Comparison of ENCODE assay signal across 1 cellular context in the genomic region with DNA sequence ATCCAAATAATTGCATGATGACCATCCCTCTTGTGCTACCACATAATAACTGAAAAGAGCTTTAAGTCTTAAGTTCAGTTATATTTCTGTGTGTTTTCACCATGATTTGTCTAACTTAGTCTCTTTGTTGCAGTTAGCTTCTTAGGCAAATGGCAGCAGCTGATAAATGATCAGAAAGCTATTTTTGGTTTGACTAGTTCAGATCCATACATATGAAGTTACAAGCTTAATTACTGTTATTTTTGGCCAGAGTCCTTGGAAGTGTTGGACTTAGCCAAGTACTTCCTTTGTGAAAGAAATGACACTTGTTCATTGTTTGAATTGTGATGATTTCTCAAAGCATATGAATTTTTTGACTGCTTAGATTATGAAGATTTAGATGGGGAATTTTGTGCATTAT.
TF ChIP-seq lines count a peak whose summit lies in the region.

No MANE protein-coding gene starts in this region.

TF ChIP-seq in K562, 482 proteins besides CTCF, POLR2A, EP300 and RAD21 (continued from another document):
- TF ChIP-seq, protein P1, sequence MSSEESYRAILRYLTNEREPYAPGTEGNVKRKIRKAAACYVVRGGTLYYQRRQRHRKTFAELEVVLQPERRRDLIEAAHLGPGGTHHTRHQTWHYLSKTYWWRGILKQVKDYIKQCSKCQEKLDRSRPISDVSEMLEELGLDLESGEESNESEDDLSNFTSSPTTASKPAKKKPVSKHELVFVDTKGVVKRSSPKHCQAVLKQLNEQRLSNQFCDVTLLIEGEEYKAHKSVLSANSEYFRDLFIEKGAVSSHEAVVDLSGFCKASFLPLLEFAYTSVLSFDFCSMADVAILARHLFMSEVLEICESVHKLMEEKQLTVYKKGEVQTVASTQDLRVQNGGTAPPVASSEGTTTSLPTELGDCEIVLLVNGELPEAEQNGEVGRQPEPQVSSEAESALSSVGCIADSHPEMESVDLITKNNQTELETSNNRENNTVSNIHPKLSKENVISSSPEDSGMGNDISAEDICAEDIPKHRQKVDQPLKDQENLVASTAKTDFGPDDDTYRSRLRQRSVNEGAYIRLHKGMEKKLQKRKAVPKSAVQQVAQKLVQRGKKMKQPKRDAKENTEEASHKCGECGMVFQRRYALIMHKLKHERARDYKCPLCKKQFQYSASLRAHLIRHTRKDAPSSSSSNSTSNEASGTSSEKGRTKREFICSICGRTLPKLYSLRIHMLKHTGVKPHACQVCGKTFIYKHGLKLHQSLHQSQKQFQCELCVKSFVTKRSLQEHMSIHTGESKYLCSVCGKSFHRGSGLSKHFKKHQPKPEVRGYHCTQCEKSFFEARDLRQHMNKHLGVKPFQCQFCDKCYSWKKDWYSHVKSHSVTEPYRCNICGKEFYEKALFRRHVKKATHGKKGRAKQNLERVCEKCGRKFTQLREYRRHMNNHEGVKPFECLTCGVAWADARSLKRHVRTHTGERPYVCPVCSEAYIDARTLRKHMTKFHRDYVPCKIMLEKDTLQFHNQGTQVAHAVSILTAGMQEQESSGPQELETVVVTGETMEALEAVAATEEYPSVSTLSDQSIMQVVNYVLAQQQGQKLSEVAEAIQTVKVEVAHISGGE (CRISPR knock-in tag; IDR thresholded peaks at IDR 0.05): no peak
- TF ChIP-seq KHSRP (IDR thresholded peaks at IDR 0.05): no peak
- no peak for TF ChIP-seq RFX5 (IDR thresholded peaks at IDR 0.05; ENCODE audit: low read depth, low read length)
- TF ChIP-seq, protein P2, sequence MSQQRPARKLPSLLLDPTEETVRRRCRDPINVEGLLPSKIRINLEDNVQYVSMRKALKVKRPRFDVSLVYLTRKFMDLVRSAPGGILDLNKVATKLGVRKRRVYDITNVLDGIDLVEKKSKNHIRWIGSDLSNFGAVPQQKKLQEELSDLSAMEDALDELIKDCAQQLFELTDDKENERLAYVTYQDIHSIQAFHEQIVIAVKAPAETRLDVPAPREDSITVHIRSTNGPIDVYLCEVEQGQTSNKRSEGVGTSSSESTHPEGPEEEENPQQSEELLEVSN (IDR thresholded peaks at IDR 0.05; ENCODE audit: borderline replicate concordance in 1 of 2, extremely low read depth in 1 of 2, insufficient read depth in 1 of 2, insufficient read length in 1 of 2, low read depth in 1 of 2, low read length in 1 of 2, poor library complexity in 1 of 2, severe bottlenecking in 1 of 2): no peak
- TF ChIP-seq, protein P3, sequence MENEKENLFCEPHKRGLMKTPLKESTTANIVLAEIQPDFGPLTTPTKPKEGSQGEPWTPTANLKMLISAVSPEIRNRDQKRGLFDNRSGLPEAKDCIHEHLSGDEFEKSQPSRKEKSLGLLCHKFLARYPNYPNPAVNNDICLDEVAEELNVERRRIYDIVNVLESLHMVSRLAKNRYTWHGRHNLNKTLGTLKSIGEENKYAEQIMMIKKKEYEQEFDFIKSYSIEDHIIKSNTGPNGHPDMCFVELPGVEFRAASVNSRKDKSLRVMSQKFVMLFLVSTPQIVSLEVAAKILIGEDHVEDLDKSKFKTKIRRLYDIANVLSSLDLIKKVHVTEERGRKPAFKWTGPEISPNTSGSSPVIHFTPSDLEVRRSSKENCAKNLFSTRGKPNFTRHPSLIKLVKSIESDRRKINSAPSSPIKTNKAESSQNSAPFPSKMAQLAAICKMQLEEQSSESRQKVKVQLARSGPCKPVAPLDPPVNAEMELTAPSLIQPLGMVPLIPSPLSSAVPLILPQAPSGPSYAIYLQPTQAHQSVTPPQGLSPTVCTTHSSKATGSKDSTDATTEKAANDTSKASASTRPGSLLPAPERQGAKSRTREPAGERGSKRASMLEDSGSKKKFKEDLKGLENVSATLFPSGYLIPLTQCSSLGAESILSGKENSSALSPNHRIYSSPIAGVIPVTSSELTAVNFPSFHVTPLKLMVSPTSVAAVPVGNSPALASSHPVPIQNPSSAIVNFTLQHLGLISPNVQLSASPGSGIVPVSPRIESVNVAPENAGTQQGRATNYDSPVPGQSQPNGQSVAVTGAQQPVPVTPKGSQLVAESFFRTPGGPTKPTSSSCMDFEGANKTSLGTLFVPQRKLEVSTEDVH (IDR thresholded peaks at IDR 0.05; ENCODE audit: low read depth, partially characterized antibody): no peak
- TF ChIP-seq SAFB (IDR thresholded peaks at IDR 0.05; ENCODE audit: borderline replicate concordance, low read depth, low read length): no peak
- peak; percentile 64 for TF ChIP-seq MEF2A (IDR thresholded peaks at IDR 0.05; ENCODE audit: control insufficient read depth, low read depth, low read length)
- TF ChIP-seq, protein P4, sequence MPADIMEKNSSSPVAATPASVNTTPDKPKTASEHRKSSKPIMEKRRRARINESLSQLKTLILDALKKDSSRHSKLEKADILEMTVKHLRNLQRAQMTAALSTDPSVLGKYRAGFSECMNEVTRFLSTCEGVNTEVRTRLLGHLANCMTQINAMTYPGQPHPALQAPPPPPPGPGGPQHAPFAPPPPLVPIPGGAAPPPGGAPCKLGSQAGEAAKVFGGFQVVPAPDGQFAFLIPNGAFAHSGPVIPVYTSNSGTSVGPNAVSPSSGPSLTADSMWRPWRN (IDR thresholded peaks at IDR 0.05; ENCODE audit: low read depth): no peak
- no peak for TF ChIP-seq CCAR2 (IDR thresholded peaks at IDR 0.05; ENCODE audit: low read depth, low read length)
- TF ChIP-seq PYGO2 (tag; IDR thresholded peaks at IDR 0.05): no peak
- TF ChIP-seq ZFX (CRISPR knock-in tag; IDR thresholded peaks at IDR 0.05): no peak
- no peak for TF ChIP-seq ILF3 (IDR thresholded peaks at IDR 0.05; ENCODE audit: borderline replicate concordance)
- TF ChIP-seq, protein P5, sequence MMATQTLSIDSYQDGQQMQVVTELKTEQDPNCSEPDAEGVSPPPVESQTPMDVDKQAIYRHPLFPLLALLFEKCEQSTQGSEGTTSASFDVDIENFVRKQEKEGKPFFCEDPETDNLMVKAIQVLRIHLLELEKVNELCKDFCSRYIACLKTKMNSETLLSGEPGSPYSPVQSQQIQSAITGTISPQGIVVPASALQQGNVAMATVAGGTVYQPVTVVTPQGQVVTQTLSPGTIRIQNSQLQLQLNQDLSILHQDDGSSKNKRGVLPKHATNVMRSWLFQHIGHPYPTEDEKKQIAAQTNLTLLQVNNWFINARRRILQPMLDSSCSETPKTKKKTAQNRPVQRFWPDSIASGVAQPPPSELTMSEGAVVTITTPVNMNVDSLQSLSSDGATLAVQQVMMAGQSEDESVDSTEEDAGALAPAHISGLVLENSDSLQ (IDR thresholded peaks at IDR 0.05): 0 out of 2 replicates have a peak, but pooled peaks have one; percentile 6
- TF ChIP-seq ZNF57 (CRISPR knock-in tag; IDR thresholded peaks at IDR 0.05): no peak
- TF ChIP-seq CSDE1 (IDR thresholded peaks at IDR 0.05): no peak
- no peak for TF ChIP-seq ILK (tag; IDR thresholded peaks at IDR 0.05; ENCODE audit: borderline replicate concordance, low read depth)
- TF ChIP-seq, protein P6, sequence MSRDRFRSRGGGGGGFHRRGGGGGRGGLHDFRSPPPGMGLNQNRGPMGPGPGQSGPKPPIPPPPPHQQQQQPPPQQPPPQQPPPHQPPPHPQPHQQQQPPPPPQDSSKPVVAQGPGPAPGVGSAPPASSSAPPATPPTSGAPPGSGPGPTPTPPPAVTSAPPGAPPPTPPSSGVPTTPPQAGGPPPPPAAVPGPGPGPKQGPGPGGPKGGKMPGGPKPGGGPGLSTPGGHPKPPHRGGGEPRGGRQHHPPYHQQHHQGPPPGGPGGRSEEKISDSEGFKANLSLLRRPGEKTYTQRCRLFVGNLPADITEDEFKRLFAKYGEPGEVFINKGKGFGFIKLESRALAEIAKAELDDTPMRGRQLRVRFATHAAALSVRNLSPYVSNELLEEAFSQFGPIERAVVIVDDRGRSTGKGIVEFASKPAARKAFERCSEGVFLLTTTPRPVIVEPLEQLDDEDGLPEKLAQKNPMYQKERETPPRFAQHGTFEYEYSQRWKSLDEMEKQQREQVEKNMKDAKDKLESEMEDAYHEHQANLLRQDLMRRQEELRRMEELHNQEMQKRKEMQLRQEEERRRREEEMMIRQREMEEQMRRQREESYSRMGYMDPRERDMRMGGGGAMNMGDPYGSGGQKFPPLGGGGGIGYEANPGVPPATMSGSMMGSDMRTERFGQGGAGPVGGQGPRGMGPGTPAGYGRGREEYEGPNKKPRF (IDR thresholded peaks at IDR 0.05; ENCODE audit: low read depth, low read length): no peak
- TF ChIP-seq, protein P7, sequence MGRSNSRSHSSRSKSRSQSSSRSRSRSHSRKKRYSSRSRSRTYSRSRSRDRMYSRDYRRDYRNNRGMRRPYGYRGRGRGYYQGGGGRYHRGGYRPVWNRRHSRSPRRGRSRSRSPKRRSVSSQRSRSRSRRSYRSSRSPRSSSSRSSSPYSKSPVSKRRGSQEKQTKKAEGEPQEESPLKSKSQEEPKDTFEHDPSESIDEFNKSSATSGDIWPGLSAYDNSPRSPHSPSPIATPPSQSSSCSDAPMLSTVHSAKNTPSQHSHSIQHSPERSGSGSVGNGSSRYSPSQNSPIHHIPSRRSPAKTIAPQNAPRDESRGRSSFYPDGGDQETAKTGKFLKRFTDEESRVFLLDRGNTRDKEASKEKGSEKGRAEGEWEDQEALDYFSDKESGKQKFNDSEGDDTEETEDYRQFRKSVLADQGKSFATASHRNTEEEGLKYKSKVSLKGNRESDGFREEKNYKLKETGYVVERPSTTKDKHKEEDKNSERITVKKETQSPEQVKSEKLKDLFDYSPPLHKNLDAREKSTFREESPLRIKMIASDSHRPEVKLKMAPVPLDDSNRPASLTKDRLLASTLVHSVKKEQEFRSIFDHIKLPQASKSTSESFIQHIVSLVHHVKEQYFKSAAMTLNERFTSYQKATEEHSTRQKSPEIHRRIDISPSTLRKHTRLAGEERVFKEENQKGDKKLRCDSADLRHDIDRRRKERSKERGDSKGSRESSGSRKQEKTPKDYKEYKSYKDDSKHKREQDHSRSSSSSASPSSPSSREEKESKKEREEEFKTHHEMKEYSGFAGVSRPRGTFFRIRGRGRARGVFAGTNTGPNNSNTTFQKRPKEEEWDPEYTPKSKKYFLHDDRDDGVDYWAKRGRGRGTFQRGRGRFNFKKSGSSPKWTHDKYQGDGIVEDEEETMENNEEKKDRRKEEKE (IDR thresholded peaks at IDR 0.05; ENCODE audit: borderline replicate concordance in 1 of 2, control insufficient read depth in 1 of 2, low read depth in 2 of 2, low read length in 1 of 2): no peak
- TF ChIP-seq, protein P8, sequence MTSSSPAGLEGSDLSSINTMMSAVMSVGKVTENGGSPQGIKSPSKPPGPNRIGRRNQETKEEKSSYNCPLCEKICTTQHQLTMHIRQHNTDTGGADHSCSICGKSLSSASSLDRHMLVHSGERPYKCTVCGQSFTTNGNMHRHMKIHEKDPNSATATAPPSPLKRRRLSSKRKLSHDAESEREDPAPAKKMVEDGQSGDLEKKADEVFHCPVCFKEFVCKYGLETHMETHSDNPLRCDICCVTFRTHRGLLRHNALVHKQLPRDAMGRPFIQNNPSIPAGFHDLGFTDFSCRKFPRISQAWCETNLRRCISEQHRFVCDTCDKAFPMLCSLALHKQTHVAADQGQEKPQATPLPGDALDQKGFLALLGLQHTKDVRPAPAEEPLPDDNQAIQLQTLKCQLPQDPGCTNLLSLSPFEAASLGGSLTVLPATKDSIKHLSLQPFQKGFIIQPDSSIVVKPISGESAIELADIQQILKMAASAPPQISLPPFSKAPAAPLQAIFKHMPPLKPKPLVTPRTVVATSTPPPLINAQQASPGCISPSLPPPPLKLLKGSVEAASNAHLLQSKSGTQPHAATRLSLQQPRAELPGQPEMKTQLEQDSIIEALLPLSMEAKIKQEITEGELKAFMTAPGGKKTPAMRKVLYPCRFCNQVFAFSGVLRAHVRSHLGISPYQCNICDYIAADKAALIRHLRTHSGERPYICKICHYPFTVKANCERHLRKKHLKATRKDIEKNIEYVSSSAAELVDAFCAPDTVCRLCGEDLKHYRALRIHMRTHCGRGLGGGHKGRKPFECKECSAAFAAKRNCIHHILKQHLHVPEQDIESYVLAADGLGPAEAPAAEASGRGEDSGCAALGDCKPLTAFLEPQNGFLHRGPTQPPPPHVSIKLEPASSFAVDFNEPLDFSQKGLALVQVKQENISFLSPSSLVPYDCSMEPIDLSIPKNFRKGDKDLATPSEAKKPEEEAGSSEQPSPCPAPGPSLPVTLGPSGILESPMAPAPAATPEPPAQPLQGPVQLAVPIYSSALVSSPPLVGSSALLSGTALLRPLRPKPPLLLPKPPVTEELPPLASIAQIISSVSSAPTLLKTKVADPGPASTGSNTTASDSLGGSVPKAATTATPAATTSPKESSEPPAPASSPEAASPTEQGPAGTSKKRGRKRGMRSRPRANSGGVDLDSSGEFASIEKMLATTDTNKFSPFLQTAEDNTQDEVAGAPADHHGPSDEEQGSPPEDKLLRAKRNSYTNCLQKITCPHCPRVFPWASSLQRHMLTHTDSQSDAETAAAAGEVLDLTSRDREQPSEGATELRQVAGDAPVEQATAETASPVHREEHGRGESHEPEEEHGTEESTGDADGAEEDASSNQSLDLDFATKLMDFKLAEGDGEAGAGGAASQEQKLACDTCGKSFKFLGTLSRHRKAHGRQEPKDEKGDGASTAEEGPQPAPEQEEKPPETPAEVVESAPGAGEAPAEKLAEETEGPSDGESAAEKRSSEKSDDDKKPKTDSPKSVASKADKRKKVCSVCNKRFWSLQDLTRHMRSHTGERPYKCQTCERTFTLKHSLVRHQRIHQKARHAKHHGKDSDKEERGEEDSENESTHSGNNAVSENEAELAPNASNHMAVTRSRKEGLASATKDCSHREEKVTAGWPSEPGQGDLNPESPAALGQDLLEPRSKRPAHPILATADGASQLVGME (CRISPR knock-in tag; IDR thresholded peaks at IDR 0.05): no peak
- peak; percentile 9; the same call in 1 of the 2 replicates for TF ChIP-seq ZSCAN29 (IDR thresholded peaks at IDR 0.05)
- TF ChIP-seq, protein P9, sequence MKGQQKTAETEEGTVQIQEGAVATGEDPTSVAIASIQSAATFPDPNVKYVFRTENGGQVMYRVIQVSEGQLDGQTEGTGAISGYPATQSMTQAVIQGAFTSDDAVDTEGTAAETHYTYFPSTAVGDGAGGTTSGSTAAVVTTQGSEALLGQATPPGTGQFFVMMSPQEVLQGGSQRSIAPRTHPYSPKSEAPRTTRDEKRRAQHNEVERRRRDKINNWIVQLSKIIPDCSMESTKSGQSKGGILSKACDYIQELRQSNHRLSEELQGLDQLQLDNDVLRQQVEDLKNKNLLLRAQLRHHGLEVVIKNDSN (CRISPR knock-in tag; IDR thresholded peaks at IDR 0.05): no peak
TF ChIP-seq in K562: peak in this region for 3.
